Comparison of ENCODE assay signal across 12 cellular contexts in the genomic region with DNA sequence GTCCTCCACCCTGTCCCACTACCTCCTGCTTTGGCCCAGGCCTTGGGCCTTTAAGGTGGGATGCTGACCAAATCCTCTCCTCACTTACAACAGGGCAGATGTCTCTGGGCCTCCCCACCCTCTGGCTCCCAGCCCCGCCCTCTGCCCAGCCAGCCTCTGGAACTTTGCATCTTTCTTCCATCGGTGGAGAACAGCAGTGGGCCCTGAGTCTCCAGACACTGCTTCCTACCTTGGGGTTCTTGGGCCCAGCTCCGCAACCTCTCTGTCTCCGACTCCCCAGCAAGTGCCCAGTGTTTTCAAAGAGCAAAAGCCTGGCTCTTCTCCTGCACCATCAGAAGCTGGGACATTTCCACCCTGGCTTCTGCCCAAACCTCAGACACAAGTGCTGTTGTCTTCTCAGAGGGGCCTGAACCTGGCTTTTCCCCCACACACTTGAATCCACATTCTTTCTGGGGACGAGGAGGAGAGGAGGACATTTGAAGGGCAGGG. TPM values are rescaled to one million over a fixed set of nuclear protein-coding genes. Genes with fewer than 3 reads are reported as not detected.
A peak's percentile ranks its signal among the peaks of the same experiment; 100 is the strongest.
DNase-seq lines count a peak whose midpoint lies in the region; ATAC-seq and TF ChIP-seq lines count a peak whose summit lies in the region.
"Had no signal": no experiment of that assay in that cellular context is flagged by ENCODE, and none has a peak within 500 bp of the region (broad histone marks: within the 10 kb centered on the region; RNA-seq: fewer than 3 reads in every experiment).

No MANE protein-coding gene starts in this region.

- POLR2A ChIA-PET in AG04450 (lab: Yijun Ruan, JAX): no interaction called here

- H3K4me1 ChIP-seq in ovary (ENCODE audit: insufficient read depth): peaks cover 17% of the 10 kb centered on the region

- CTCF ChIA-PET in AG04450 (lab: Charles Lee): interaction anchor here (0.9 kb wide), 1 partner anchor 36 kb away, joined by 4 read pairs; no protein-coding TSS in a partner anchor

- no peaks in the 10 kb centered on the region for H3K36me3 ChIP-seq in ovary
- H3K36me3 ChIP-seq: HAP-1 had no signal

- 49 to 54% (median 51%) methylated on average over 5 of the region's 5 CpGs for WGBS in ovary, 3 donors

- H3K27me3 ChIP-seq in AG04450 (ENCODE audit: control insufficient read depth, insufficient read depth, low read length) (no peaks in the 10 kb centered on the region), ovary (no peaks in the 10 kb centered on the region)

- no peak overlapping the region for H3K4me3 ChIP-seq in AG04450 (ENCODE audit: low read depth, low read length)
- H3K4me3 ChIP-seq in astrocyte of the cerebellum (ENCODE audit: low read depth, low read length): no peak overlapping the region
- no peak overlapping the region for H3K4me3 ChIP-seq in ovary
- H3K4me3 ChIP-seq: HAP-1 had no signal

- peak overlapping the region; percentile 39 for H3K27ac ChIP-seq in AG04450 (ENCODE audit: low read depth, low read length)
- peak overlapping the region; percentile 60 to 73 for H3K27ac ChIP-seq in ovary

- TF ChIP-seq EP300 in ovary (IDR thresholded peaks at IDR 0.05): no peak

- no peak for TF ChIP-seq CTCF in AG04450 (IDR thresholded peaks at IDR 0.05; ENCODE audit: low read depth, low read length)
- no peak for TF ChIP-seq CTCF in astrocyte of the cerebellum (IDR thresholded peaks at IDR 0.05; ENCODE audit: low read depth, low read length, missing control alignments)
- no peak for TF ChIP-seq CTCF in ovary (IDR thresholded peaks at IDR 0.05)
- no peak for TF ChIP-seq CTCF in GM13977 (IDR thresholded peaks at IDR 0.05; ENCODE audit: extremely low read depth, insufficient read depth, missing control alignments)

- DNase-seq in AG04450 (ENCODE audit: low read depth, low spot score) (no peak), astrocyte of the cerebellum (ENCODE audit: low read depth) (peak; percentile 32), left cardiac atrium (peak; percentile 59), ovary (peak; percentile 57 to 75 (median 62)), cortex of kidney (lab: John Stamatoyannopoulos, UW) (no peak), DMS153 (lab: John Stamatoyannopoulos, UW) (no peak), GM13977 (ENCODE audit: low spot score) (no peak)
- DNase-seq: NCI-H2171 treated with DMSO at 0.1 percent for 48 hours, T-helper 2 cell had no signal

- in situ Hi-C loops in astrocyte of the cerebellum (cut with HindIII; ENCODE audit: low sequenced_read_pairs): no loop called here
- in situ Hi-C loops in GM13977 (cut with MboI; ENCODE audit: low pct_unique_long_range_greater_than_20kb, low sequenced_read_pairs, unreplicated experiment): no loop called here

- ATAC-seq in left cardiac atrium: peak; percentile 70
- no peak for ATAC-seq in GM18517 (IDR thresholded peaks at IDR 0.05; ENCODE audit: unreplicated experiment)

- intact Hi-C loops in left cardiac atrium (cut with DNase I) (no loop called here), ovary (cut with DNase I) (no loop called here)

- H3K9me3 ChIP-seq in AG04450 (ENCODE audit: control insufficient read depth, insufficient read depth, low read length): no peaks in the 10 kb centered on the region; the same call in 1 of the 2 replicates
- H3K9me3 ChIP-seq in ovary: no peaks in the 10 kb centered on the region
- H3K9me3 ChIP-seq: HAP-1 had no signal

- no peak for TF ChIP-seq POLR2A in ovary (IDR thresholded peaks at IDR 0.05)

RNA-seq across cellular contexts. Expression of gene MRAS, which starts 33.1 kb away (rescaled TPM):
- polyA plus RNA-seq in AG04450 (2011; rRNA removed) (58.3 and 59.1 TPM in 2 replicates), ovary (10 to 100 TPM; 46.4 to 76.2 TPM)
- 45.8 and 60.2 TPM in 2 replicates for polyA minus RNA-seq in AG04450 (2011; rRNA and poly(A)+ RNA removed)
- total RNA-seq in left cardiac atrium (100 to 1,000 TPM; 213 to 242 TPM), ovary (100 to 1,000 TPM in 2 of 7 donors, 10 to 100 TPM in 5; 35.9 to 148 (median 86.0) TPM)
- total RNA-seq: activated T-helper 2 cell treated with anti-CD3 and anti-CD28 coated beads, Interferon-gamma antibody, Interleukin-2, Interleukin-4, amounts not matched to agents 10 μg/mL and 5 μg/mL and 100 μg/mL, durations not matched to agents 14 hours and 24 hours and 36 hours had no signal

RNA-seq across cellular contexts. Expression of gene NME9, which starts 51.8 kb away (rescaled TPM):
- polyA plus RNA-seq in AG04450 (2011; rRNA removed) (0.19 TPM in 1 of 2 replicates, not detected in the other), ovary (under 1 TPM; 0.23 to 0.54 TPM)
- 0.22 TPM in 1 of 2 replicates, not detected in the other for polyA minus RNA-seq in AG04450 (2011; rRNA and poly(A)+ RNA removed)
- total RNA-seq in left cardiac atrium (not detected), ovary (1 to 10 TPM in 3 of 7 donors, under 1 TPM in 4; 0.43 to 9.8 (median 0.82) TPM)

RNA-seq across cellular contexts. Expression of gene ESYT3, which starts 53.0 kb away (rescaled TPM):
- polyA plus RNA-seq in AG04450 (2011; rRNA removed) (0.01 TPM in 1 of 2 replicates, not detected in the other), ovary (under 1 TPM; 0.53 to 0.70 TPM)
- not detected in 2 replicates for polyA minus RNA-seq in AG04450 (2011; rRNA and poly(A)+ RNA removed)
- total RNA-seq in left cardiac atrium (under 1 TPM; 0.52 to 0.91 TPM), ovary (1 to 10 TPM in 3 of 7 donors, under 1 TPM in 4; 0.48 to 2.0 (median 0.83) TPM)

Comparison
In these comparisons a context has a peak if more than half of its experiments do, and no peak if none do; other contexts are left out.
1. DNase-seq: peak in astrocyte of the cerebellum (single experiment), left cardiac atrium (single experiment) and ovary (5 of 5); none in AG04450 (single experiment), cortex of kidney (single experiment), DMS153 (single experiment) and GM13977 (single experiment).